8 cellular contexts compared by ENCODE assay signal in the genomic region with DNA sequence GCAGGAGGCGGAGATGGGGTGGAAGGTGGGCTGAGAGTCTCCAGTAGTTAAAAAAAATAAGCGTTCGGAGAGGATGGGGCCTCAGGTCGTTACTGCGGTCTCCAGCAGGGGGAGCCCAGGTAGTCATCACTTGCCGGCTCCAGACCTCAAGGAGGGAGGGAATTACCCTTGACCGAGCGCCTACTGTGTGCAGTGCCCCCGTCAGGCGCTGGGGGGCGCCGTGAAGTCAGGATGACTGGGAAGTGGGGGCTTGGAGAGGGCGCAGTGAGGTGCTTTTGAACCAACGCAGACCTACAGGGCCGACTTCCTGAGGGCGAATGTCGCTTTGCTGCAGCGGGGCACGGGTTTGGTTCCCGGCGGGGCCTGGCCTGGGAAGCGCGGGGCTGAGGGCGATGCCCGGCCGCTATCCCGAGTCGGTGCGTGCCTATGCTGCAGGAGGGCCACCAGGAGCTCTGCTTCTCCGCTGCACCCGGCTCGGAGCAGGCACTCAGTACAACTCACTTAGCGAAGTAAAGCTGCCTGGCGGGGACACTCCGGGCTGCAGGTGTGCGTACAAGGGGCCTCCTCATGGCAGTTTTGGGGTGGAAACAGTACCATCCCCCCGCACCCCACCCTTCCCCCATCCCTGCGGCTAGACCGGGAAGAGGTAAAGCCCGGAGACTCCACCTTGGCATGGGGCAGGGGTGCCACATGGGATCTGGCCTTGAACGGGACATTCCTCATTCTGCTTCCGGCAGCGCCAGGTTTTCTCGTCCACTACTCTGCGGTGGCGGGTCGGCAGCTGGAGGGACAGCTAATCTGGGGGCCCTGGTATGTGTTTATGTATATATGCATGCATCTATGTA.
DNase-seq lines count a peak whose midpoint lies in the region; ATAC-seq and TF ChIP-seq lines count a peak whose summit lies in the region.

No MANE protein-coding gene starts in this region.

- no peak overlapping the region for H3K9ac ChIP-seq in liver (ENCODE audit: low read depth in 1 of 2, low read length in 2 of 2)

- TF ChIP-seq RAD21 in liver (IDR thresholded peaks at IDR 0.05), result peak; percentile 60 to 71

- 12% methylated on average over 47 of the region's 47 CpGs for WGBS in liver

- POLR2A ChIA-PET in WTC11 (lab: Charles Lee), result no interaction called here

- H3K4me3 ChIP-seq in cardiac fibroblast (replicated peaks in 1 of 2; ENCODE audit: low read depth in 2 of 2, low read length in 2 of 2) (no peak overlapping the region), liver (ENCODE audit: low read depth in 1 of 3, low read length in 3 of 3) (no peak overlapping the region)

- peaks cover 0 to 3% (median 2%) of the 10 kb centered on the region in 4 donors for H3K4me1 ChIP-seq in liver (ENCODE audit: control insufficient read depth in 4 of 4, insufficient read depth in 4 of 4, low read length in 3 of 4)

- peak; percentile 99 for TF ChIP-seq CTCF in WTC11 (IDR thresholded peaks at IDR 0.05)
- peak; percentile 90 for TF ChIP-seq CTCF in cardiac fibroblast (IDR thresholded peaks at IDR 0.05; ENCODE audit: low read depth, low read length)
- peak; percentile 79 for TF ChIP-seq CTCF in liver (IDR thresholded peaks at IDR 0.05; ENCODE audit: low read depth, low read length, missing input control)

- H3K27me3 ChIP-seq in liver (ENCODE audit: control insufficient read depth in 4 of 4, insufficient read depth in 4 of 4, low read length in 3 of 4), result peaks cover 0 to 32% (median 9%) of the 10 kb centered on the region in 4 donors

- no peaks in the 10 kb centered on the region for H3K9me3 ChIP-seq in liver (ENCODE audit: control insufficient read depth in 4 of 4, low read length in 3 of 4)

- H3K27ac Mint-ChIP-seq in WTC11, result no peak overlapping the region

- H3K9me3 Mint-ChIP-seq in WTC11, result no peaks in the 10 kb centered on the region

- H3K4me3 Mint-ChIP-seq in WTC11, result peak overlapping the region; percentile 43

- CTCF ChIA-PET in WTC11 (lab: Charles Lee), result interaction anchor here (0.6 to 7.7 kb wide), 37 partner anchors 9 to 311 kb away, joined by 3 to 172 read pairs (median 8); partner anchors contain the start of genes POLG and TICRR

- peak; percentile 77 for ATAC-seq in GM18498 (IDR thresholded peaks at IDR 0.05; ENCODE audit: unreplicated experiment)
- ATAC-seq in HG02885 (IDR thresholded peaks at IDR 0.05; ENCODE audit: poor library complexity, unreplicated experiment), result peak; percentile 85
- peak; percentile 80 for ATAC-seq in WTC11

- no peaks in the 10 kb centered on the region for H3K36me3 Mint-ChIP-seq in WTC11

- peaks cover 24% of the 10 kb centered on the region for H3K4me1 Mint-ChIP-seq in WTC11

- H3K36me3 ChIP-seq in liver (ENCODE audit: control insufficient read depth in 4 of 4, insufficient read depth in 3 of 4, low read depth in 1 of 4, low read length in 3 of 4), result no peaks in the 10 kb centered on the region

- DNase-seq in 8988T (peak; percentile 78), NCI-H2196 (lab: John Stamatoyannopoulos, UW; ENCODE audit: unreplicated experiment) (peak; percentile 55), WTC11 (ENCODE audit: low spot score) (peak; percentile 99), cardiac fibroblast (ENCODE audit: low read depth in 2 of 2) (peak; percentile 62 to 77)
- peak; percentile 18 to 35 for DNase-seq in stimulated activated CD8-positive, alpha-beta memory T cell treated with anti-CD3 and anti-CD28 coated beads, Interleukin-15, amount 100 ng/mL, for 4 hours (ENCODE audit: low read depth in 2 of 2)

- no peak overlapping the region for H3K27ac ChIP-seq in liver (ENCODE audit: low read depth in 1 of 2, low read length in 2 of 2)

- peaks cover 99% of the 10 kb centered on the region for H3K27me3 Mint-ChIP-seq in WTC11 (ENCODE audit: low read depth)

TF ChIP-seq in WTC11, 78 proteins besides CTCF, POLR2A, EP300 and RAD21 (continues in another document):
- TF ChIP-seq USF2 (CRISPR knock-in tag; IDR thresholded peaks at IDR 0.05) (peak; percentile 34; the same call in 1 of the 2 replicates), ETV6 (CRISPR knock-in tag; IDR thresholded peaks at IDR 0.05) (peak; percentile 56; the same call in 1 of the 2 replicates), ZNF416 (CRISPR knock-in tag; IDR thresholded peaks at IDR 0.05) (0 out of 2 replicates have a peak, but pooled peaks have one; percentile 15), ATF1 (CRISPR knock-in tag; IDR thresholded peaks at IDR 0.05) (no peak), ZNF138 (CRISPR knock-in tag; conservative IDR thresholded peaks at IDR 0.05) (0 out of 2 replicates have a peak, but pooled peaks have one; percentile 41), SP1 (CRISPR knock-in tag; conservative IDR thresholded peaks at IDR 0.05) (peak; percentile 72; the same call in 1 of the 2 replicates), FOXP1 (CRISPR knock-in tag; IDR thresholded peaks at IDR 0.05; ENCODE audit: borderline replicate concordance) (peak; percentile 68; the same call in 1 of the 2 replicates)

TF ChIP-seq in liver, 16 proteins besides CTCF, POLR2A, EP300 and RAD21:
- no peak for TF ChIP-seq JUND (IDR thresholded peaks at IDR 0.05)
- TF ChIP-seq, protein P1, sequence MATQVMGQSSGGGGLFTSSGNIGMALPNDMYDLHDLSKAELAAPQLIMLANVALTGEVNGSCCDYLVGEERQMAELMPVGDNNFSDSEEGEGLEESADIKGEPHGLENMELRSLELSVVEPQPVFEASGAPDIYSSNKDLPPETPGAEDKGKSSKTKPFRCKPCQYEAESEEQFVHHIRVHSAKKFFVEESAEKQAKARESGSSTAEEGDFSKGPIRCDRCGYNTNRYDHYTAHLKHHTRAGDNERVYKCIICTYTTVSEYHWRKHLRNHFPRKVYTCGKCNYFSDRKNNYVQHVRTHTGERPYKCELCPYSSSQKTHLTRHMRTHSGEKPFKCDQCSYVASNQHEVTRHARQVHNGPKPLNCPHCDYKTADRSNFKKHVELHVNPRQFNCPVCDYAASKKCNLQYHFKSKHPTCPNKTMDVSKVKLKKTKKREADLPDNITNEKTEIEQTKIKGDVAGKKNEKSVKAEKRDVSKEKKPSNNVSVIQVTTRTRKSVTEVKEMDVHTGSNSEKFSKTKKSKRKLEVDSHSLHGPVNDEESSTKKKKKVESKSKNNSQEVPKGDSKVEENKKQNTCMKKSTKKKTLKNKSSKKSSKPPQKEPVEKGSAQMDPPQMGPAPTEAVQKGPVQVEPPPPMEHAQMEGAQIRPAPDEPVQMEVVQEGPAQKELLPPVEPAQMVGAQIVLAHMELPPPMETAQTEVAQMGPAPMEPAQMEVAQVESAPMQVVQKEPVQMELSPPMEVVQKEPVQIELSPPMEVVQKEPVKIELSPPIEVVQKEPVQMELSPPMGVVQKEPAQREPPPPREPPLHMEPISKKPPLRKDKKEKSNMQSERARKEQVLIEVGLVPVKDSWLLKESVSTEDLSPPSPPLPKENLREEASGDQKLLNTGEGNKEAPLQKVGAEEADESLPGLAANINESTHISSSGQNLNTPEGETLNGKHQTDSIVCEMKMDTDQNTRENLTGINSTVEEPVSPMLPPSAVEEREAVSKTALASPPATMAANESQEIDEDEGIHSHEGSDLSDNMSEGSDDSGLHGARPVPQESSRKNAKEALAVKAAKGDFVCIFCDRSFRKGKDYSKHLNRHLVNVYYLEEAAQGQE (IDR thresholded peaks at IDR 0.05), result peak; percentile 21

Comparison
In these comparisons a context has a peak if more than half of its experiments do, and no peak if none do; other contexts are left out.
1. DNase-seq: peak in every context shown above with its lines; median percentile 99 in WTC11; 78 in 8988T; 70 in cardiac fibroblast; 55 in NCI-H2196; 26 in stimulated activated CD8-positive, alpha-beta memory T cell treated with anti-CD3 and anti-CD28 coated beads, Interleukin-15, amount 100 ng/mL, for 4 hours.